Comparison of ENCODE assay signal across 12 cellular contexts in the genomic region with DNA sequence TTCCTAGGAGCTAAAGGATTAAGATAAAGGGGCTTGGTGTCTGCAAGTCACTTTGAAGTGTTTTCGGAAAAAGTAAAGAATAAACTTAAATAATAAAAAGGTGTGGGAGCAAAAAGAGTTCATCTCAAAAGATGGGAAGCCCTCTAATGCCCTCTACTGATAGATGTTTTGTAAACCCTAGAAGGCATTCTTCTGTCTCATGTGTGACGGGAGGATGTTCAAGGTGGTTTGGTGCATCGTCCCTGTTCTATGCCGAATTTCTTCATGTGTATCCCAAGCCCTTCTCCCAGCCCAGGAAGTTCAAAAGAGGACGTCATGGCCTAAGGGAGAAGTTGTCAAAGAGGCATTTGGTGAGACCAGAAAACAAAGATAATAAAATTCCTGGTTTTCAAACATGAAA. TPM values are rescaled to one million over a fixed set of nuclear protein-coding genes. Genes with fewer than 3 reads are reported as not detected.
DNase-seq lines count a peak whose midpoint lies in the region; ATAC-seq, FAIRE-seq and TF ChIP-seq lines count a peak whose summit lies in the region.
"Had no signal": no experiment of that assay in that cellular context is flagged by ENCODE, and none has a peak within 500 bp of the region (broad histone marks: within the 10 kb centered on the region; RNA-seq: fewer than 3 reads in every experiment).

No MANE protein-coding gene starts in this region.

- H3K79me2 ChIP-seq in GM12878 (ENCODE audit: control insufficient read depth, insufficient read depth, low read length), result no peaks in the 10 kb centered on the region

- H3K27ac ChIP-seq in breast epithelium (no peak overlapping the region), GM12878 (ENCODE audit: control insufficient read depth, insufficient read depth) (no peak overlapping the region)

- TF ChIP-seq POLR2A in breast epithelium (IDR thresholded peaks at IDR 0.05), result no peak
- TF ChIP-seq POLR2A in GM12878 (IDR thresholded peaks at IDR 0.05; ENCODE audit: low read depth, low read length), result no peak

- SMC1A ChIA-PET in GM12878 (lab: Charles Lee; ENCODE audit: uncharacterized antibody, unreplicated experiment), result interaction anchor here (1.2 to 1.8 kb wide), 5 partner anchors 13 to 319 kb away, joined by 3 to 7 read pairs (median 5); no protein-coding TSS in a partner anchor

- intact Hi-C loops in MCF 10A (cut with micrococcal nuclease) (loop anchor here (1.0 kb wide), 1 partner anchor 334 kb away; no protein-coding TSS in a partner anchor), breast epithelium (cut with DNase I; ENCODE audit: low total_unique reads) (no loop called here), GM12878 (cut with micrococcal nuclease; ENCODE audit: unreplicated experiment) (loop anchor here (1.0 to 5.0 kb wide), 3 partner anchors 37 to 336 kb away; no protein-coding TSS in a partner anchor), cardiac septum (cut with DNase I) (loop anchor here (10.0 kb wide), 1 partner anchor 334 kb away; no protein-coding TSS in a partner anchor)

- no peak overlapping the region for H3K4me2 ChIP-seq in GM12878 (ENCODE audit: control insufficient read depth, insufficient read depth)

- no peak for TF ChIP-seq EP300 in GM12878 (IDR thresholded peaks at IDR 0.05; ENCODE audit: borderline replicate concordance in 1 of 2, control insufficient read depth in 1 of 2, low read depth in 2 of 2, low read length in 2 of 2)

- H3K4me1 ChIP-seq in breast epithelium (no peaks in the 10 kb centered on the region), GM12878 (ENCODE audit: control insufficient read depth, insufficient read depth, low read length) (peaks cover 3% of the 10 kb centered on the region; the same call in 1 of the 2 replicates)

- H3K4me1 Mint-ChIP-seq in MCF 10A (ENCODE audit: insufficient read depth, unreplicated experiment), result peaks cover 5% of the 10 kb centered on the region

- CTCF ChIA-PET in MCF 10A (lab: Yijun Ruan, JAX) (interaction anchor here (0.6 to 3.6 kb wide), 38 partner anchors 10 to 1732 kb away, joined by 3 to 33 read pairs (median 4); no protein-coding TSS in a partner anchor), GM12878 (lab: Yijun Ruan, JAX) (interaction anchor here (1.0 to 1.9 kb wide), 10 partner anchors 14 to 331 kb away, joined by 3 to 15 read pairs (median 4); no protein-coding TSS in a partner anchor)

- H3K36me3 ChIP-seq in breast epithelium (no peaks in the 10 kb centered on the region), GM12878 (ENCODE audit: control insufficient read depth in 2 of 2, insufficient read depth in 2 of 2, low read length in 1 of 2) (peaks cover 0 to 4% of the 10 kb centered on the region in 2 experiments; a peak in 3 of 4 replicates)

- WGBS in GM12878 (ENCODE audit: insufficient coverage, insufficient replicate concordance, low lambda C conversion rate, missing lambda C conversion rate), result 1% methylated on average over 5 of the region's 5 CpGs

- H3K4me3 Mint-ChIP-seq in MCF 10A (ENCODE audit: unreplicated experiment), result no peak overlapping the region
- H3K4me3 Mint-ChIP-seq: mesothelial cell of epicardium had no signal

- H3K9me3 Mint-ChIP-seq in MCF 10A (ENCODE audit: unreplicated experiment), result no peaks in the 10 kb centered on the region
- H3K9me3 Mint-ChIP-seq: mesothelial cell of epicardium had no signal

- ATAC-seq in GM12878, result peak; percentile 61

- DNase-seq in MCF 10A (ENCODE audit: unreplicated experiment), result peak; percentile 29
- no peak for DNase-seq in breast epithelium (ENCODE audit: low spot score in 2 of 2)
- peak; percentile 26 for DNase-seq in LoVo (ENCODE audit: low spot score)
- no peak for DNase-seq in GM12878 (ENCODE audit: low read depth, low spot score)
- peak; percentile 9 for DNase-seq in renal cortical epithelial cell (ENCODE audit: low read depth)
- no peak for DNase-seq in frontal cortex (ENCODE audit: low spot score in 2 of 2)
- DNase-seq in cardiac septum (ENCODE audit: low spot score), result no peak
- no peak for DNase-seq in cerebellar cortex (ENCODE audit: low spot score)
- DNase-seq: activated effector memory CD4-positive, alpha-beta T cell treated with anti-CD3 and anti-CD28 coated beads, Interleukin-2, amount 50 U/mL, for 16 hours; COR-L47; NCI-H2029 treated with DMSO at 0.1 percent for 48 hours had no signal

- RAD21 ChIA-PET in GM12878 (lab: Charles Lee; ENCODE audit: unreplicated experiment), result interaction anchor here (1.4 to 1.7 kb wide), 2 partner anchors 18 to 109 kb away, joined by 5 to 7 read pairs; no protein-coding TSS in a partner anchor

- H3K27ac Mint-ChIP-seq in MCF 10A (ENCODE audit: low read depth, unreplicated experiment), result no peak overlapping the region
- H3K27ac Mint-ChIP-seq: mesothelial cell of epicardium had no signal

- in situ Hi-C loops in GM12878 (cut with MboI), result loop anchor here (5.0 to 10.0 kb wide), 2 partner anchors 106 to 334 kb away; no protein-coding TSS in a partner anchor

- POLR2A ChIA-PET in MCF 10A (lab: Yijun Ruan, JAX) (interaction anchor here (0.8 kb wide), 1 partner anchor 33 kb away, joined by 3 read pairs; no protein-coding TSS in a partner anchor), GM12878 (lab: Charles Lee) (interaction anchor here (0.5 kb wide), 1 partner anchor 108 kb away, joined by 4 read pairs; no protein-coding TSS in a partner anchor)

- no peaks in the 10 kb centered on the region for H4K20me1 ChIP-seq in GM12878 (ENCODE audit: control insufficient read depth, insufficient read depth)

- H3K36me3 Mint-ChIP-seq in MCF 10A (ENCODE audit: insufficient read depth, unreplicated experiment), result peaks cover 5% of the 10 kb centered on the region

- H2AFZ ChIP-seq in GM12878 (ENCODE audit: control insufficient read depth, low read depth, low read length), result no peak overlapping the region

- no peaks in the 10 kb centered on the region for H3K27me3 ChIP-seq in breast epithelium
- no peaks in the 10 kb centered on the region for H3K27me3 ChIP-seq in GM12878 (replicated peaks in 1 of 2; ENCODE audit: control insufficient read depth in 2 of 2, insufficient read depth in 2 of 2, low read length in 1 of 2)

- H3K27me3 Mint-ChIP-seq in MCF 10A (ENCODE audit: insufficient read depth, unreplicated experiment), result peaks cover under 1% of the 10 kb centered on the region

- TF ChIP-seq CTCF in MCF 10A (IDR thresholded peaks at IDR 0.05; ENCODE audit: unreplicated experiment) (peak; percentile 23), breast epithelium (IDR thresholded peaks at IDR 0.05) (peak in 1 of 3 donors; percentile 14), GM12878 (IDR thresholded peaks at IDR 0.05 in 2 of 3, conservative IDR thresholded peaks at IDR 0.05 in 1 of 3; ENCODE audit: control insufficient read depth in 2 of 3, extremely low read depth in 1 of 3, insufficient read depth in 1 of 3, low read depth in 3 of 3, low read length in 3 of 3) (peak; percentile 45 to 61 (median 51); a peak in 5 of 6 replicates)

- H3K9ac ChIP-seq in GM12878 (ENCODE audit: control insufficient read depth, insufficient read depth, low read length), result no peak overlapping the region

- FAIRE-seq in GM12878 (lab: Jason Lieb, UNC) (no peak), frontal cortex (lab: Jason Lieb, UNC) (no peak)

- H3K9me3 ChIP-seq in breast epithelium (no peaks in the 10 kb centered on the region), GM12878 (replicated peaks; ENCODE audit: control insufficient read depth, insufficient read depth, low read length) (no peaks in the 10 kb centered on the region; the same call in 2 of the 3 replicates)

- TF ChIP-seq RAD21 in GM12878 (IDR thresholded peaks at IDR 0.05; ENCODE audit: insufficient read depth, low read depth, low read length), result peak; percentile 84

- H3K4me3 ChIP-seq in breast epithelium (no peak overlapping the region), GM12878 (no peak overlapping the region)

- BruUV-seq in MCF 10A (replicated peaks; lab: Mats Ljungman, UMichigan) (no TSS peak), GM12878 (replicated peaks; lab: Mats Ljungman, UMichigan) (no TSS peak)

TF ChIP-seq in GM12878, 131 proteins besides CTCF, POLR2A, EP300 and RAD21:
- peak; percentile 51; the same call in 1 of the 2 replicates for TF ChIP-seq SMC3 (IDR thresholded peaks at IDR 0.05; ENCODE audit: borderline replicate concordance, low read length)
- TF ChIP-seq MEF2B (IDR thresholded peaks at IDR 0.05; ENCODE audit: partially characterized antibody, poor library complexity, severe bottlenecking), result no peak

RNA-seq across cellular contexts. Expression of gene CCK, which starts 37.2 kb away (rescaled TPM):
- total RNA-seq in MCF 10A (2022) (not detected in 2 replicates), breast epithelium (not detected), GM12878 (2014; rRNA removed) (not detected in 2 replicates), GM12878 (2014; rRNA removed; fragmentation: Illumina TruSeq; extraction: Trizol) (not detected in 2 replicates), GM12878 (2021) (not detected in 2 replicates), renal cortical epithelial cell (0.69 and 7.6 TPM in 2 replicates), frontal cortex (54.6 TPM), cardiac septum (not detected)
- total RNA-seq in GM12878 (2013; cell fraction: nucleolus; rRNA removed), result not detected in 2 replicates
- polyA plus RNA-seq in GM12878 (2011; ENCODE audit: low read depth), result not detected
- polyA plus RNA-seq in GM12878 (2011; rRNA removed) (not detected in 2 replicates), GM12878 (2014; fragmentation: Illumina TruSeq; extraction: Trizol) (not detected in 2 replicates), GM12878 (2014; fragmentation: Nextera tagmentation; extraction: Ambion mirVana) (not detected), GM12878 (2014; rRNA removed) (not detected in 2 replicates), GM12878 (2016; fragmentation: Nextera tagmentation; extraction: Ambion mirVana) (not detected)
- polyA plus RNA-seq in GM12878 (2011; cell fraction: cytosol; rRNA removed), result not detected in 2 replicates
- polyA plus RNA-seq in GM12878 (2011; cell fraction: nucleus; rRNA removed), result not detected in 2 replicates
- polyA plus RNA-seq in GM12878 (2012), result not detected in 2 replicates
- not detected in 2 replicates for polyA minus RNA-seq in GM12878 (2011; rRNA and poly(A)+ RNA removed)
- polyA minus RNA-seq in GM12878 (2011; cell fraction: cytosol; rRNA and poly(A)+ RNA removed), result not detected in 2 replicates
- not detected in 2 replicates for polyA minus RNA-seq in GM12878 (2011; cell fraction: nucleus; rRNA and poly(A)+ RNA removed)
- total RNA-seq: mesothelial cell of epicardium had no signal

Comparison
In these comparisons a context has a peak if more than half of its experiments do, and no peak if none do; other contexts are left out.
1. DNase-seq: peak in MCF 10A (single experiment), LoVo (single experiment) and renal cortical epithelial cell (single experiment); none in breast epithelium (0 of 2), GM12878 (single experiment), frontal cortex (0 of 2), cardiac septum (single experiment) and cerebellar cortex (single experiment).